ENCODE assay signal across 17 cellular contexts in the genomic region with DNA sequence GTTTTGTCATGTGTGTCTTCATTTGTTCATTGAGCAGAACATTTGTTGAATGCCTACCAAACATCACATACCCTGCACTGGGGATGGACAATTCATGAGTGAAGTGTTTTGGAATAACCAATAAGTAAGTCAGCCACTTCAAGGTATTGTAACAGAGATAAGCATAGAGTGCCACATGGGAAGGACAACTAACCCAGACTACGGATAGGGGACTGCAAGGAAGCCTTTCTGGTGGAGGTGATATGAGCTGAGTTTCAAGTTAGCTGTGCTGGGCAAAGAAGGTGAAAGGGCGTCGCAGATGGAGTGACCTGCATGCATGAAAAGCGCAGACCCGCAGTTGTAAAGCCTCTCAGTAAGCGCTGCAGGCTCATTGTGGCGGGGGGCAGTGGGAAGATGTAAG.
"Had no signal": no experiment of that assay in that cellular context is flagged by ENCODE, and none has a peak within 500 bp of the region (broad histone marks: within the 10 kb centered on the region; RNA-seq: fewer than 3 reads in every experiment).

No MANE protein-coding gene starts in this region.

- H3K9me3 ChIP-seq: gastrocnemius medialis, heart right ventricle, mucosa of descending colon, neutrophil, stomach had no signal

- H3K27ac Mint-ChIP-seq: type B pancreatic cell had no signal

- H3K27me3 ChIP-seq: gastrocnemius medialis, heart right ventricle, neutrophil, stomach had no signal

- H3K4me3 Mint-ChIP-seq: naive thymus-derived CD8-positive, alpha-beta T cell; type B pancreatic cell had no signal

- H3K27me3 Mint-ChIP-seq: naive thymus-derived CD8-positive, alpha-beta T cell; type B pancreatic cell had no signal

- DNase-seq: effector memory CD4-positive, alpha-beta T cell; gastrocnemius medialis; heart right ventricle; hypothalamus; kidney glomerular epithelial cell; mucosa of descending colon; naive thymus-derived CD8-positive, alpha-beta T cell; posterior cingulate gyrus; right cardiac atrium; small intestine; stimulated activated CD4-positive, alpha-beta T cell treated with anti-CD3 and anti-CD28 coated beads, Interleukin-12 subunit alpha, Interleukin-12 subunit beta, amount 100 ng/mL, for 4 hours; stimulated activated naive CD4-positive, alpha-beta T cell; stomach had no signal

- ATAC-seq: esophagus mucosa; gastrocnemius medialis; heart right ventricle; mucosa of descending colon; naive thymus-derived CD8-positive, alpha-beta T cell; right cardiac atrium had no signal

- H3K36me3 ChIP-seq: gastrocnemius medialis had no signal

- H3K27ac ChIP-seq: coronary artery, heart right ventricle, neutrophil, stomach had no signal

- H3K4me3 ChIP-seq: coronary artery, gastrocnemius medialis, heart right ventricle, mucosa of descending colon, stomach had no signal

- H3K9me3 Mint-ChIP-seq: naive thymus-derived CD8-positive, alpha-beta T cell; type B pancreatic cell had no signal
